In the genomic region with DNA sequence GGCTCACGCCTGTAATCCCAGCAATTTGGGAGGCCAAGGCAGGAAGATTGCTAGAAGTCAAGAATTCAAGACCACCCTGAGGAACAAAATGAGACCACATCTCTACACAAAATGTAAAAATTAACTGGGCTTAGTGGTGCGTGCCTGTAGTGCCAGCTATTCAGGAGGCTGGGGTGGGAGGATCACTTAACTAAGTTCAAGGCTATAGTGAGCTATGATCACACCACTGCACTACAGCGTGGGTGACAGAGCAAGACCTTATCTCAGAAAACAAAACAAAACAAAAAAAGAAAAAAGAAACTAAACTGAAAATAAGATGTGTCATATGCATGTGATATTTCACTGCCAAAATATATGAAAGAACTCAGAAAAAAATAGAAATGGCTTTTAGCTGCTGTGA, we compare ENCODE assay signal across 20 cellular contexts.
DNase-seq lines count a peak whose midpoint lies in the region; ATAC-seq, FAIRE-seq and TF ChIP-seq lines count a peak whose summit lies in the region.
"Had no signal": no experiment of that assay in that cellular context is flagged by ENCODE, and none has a peak within 500 bp of the region (broad histone marks: within the 10 kb centered on the region; RNA-seq: fewer than 3 reads in every experiment).

No MANE protein-coding gene starts in this region.

- POLR2A ChIA-PET in K562 (lab: Yijun Ruan, JAX) (no interaction called here), MCF 10A (lab: Yijun Ruan, JAX) (interaction anchor here (0.6 kb wide), 1 partner anchor 18 kb away, joined by 3 read pairs; no protein-coding TSS in a partner anchor)

- TF ChIP-seq EP300 in K562 (IDR thresholded peaks at IDR 0.05; ENCODE audit: low read length): no peak

- H4K20me1 ChIP-seq in K562 (replicated peaks; ENCODE audit: control insufficient read depth, insufficient read depth, low read length) (no peaks in the 10 kb centered on the region), neural progenitor cell (ENCODE audit: low read depth) (no peaks in the 10 kb centered on the region)

- H3K4me1 Mint-ChIP-seq in neural progenitor cell: no peaks in the 10 kb centered on the region
- H3K4me1 Mint-ChIP-seq in MCF 10A (ENCODE audit: insufficient read depth, unreplicated experiment): no peaks in the 10 kb centered on the region
- H3K4me1 Mint-ChIP-seq: CD4-positive, alpha-beta memory T cell; H9 had no signal

- H3K36me3 ChIP-seq in K562 (ENCODE audit: control insufficient read depth, insufficient read depth, low read length) (no peaks in the 10 kb centered on the region), neural progenitor cell (no peaks in the 10 kb centered on the region)
- H3K36me3 ChIP-seq: BE2C had no signal

- peak overlapping the region; percentile 58; the same call in 2 of the 3 replicates for H3K27ac ChIP-seq in K562 (ENCODE audit: extremely low read depth, low read depth, low read length)
- peak overlapping the region; percentile 8 for H3K27ac ChIP-seq in neural progenitor cell
- H3K27ac ChIP-seq: A549, C4-2B had no signal

- peak; percentile 61; the same call in 2 of the 3 replicates for ATAC-seq in K562
- ATAC-seq: A549 had no signal

- H3K4me3 ChIP-seq in K562 (no peak overlapping the region), fibroblast of the aortic adventitia (ENCODE audit: low read depth, low read length) (no peak overlapping the region), neural progenitor cell (no peak overlapping the region)
- H3K4me3 ChIP-seq: A549 had no signal

- H3K9me1 ChIP-seq in K562 (ENCODE audit: control insufficient read depth, insufficient read depth, low read length): no peaks in the 10 kb centered on the region

- no TSS peak for BruUV-seq in K562 (replicated peaks; lab: Mats Ljungman, UMichigan)
- BruUV-seq in MCF 10A (replicated peaks; lab: Mats Ljungman, UMichigan): no TSS peak

- DNase-seq in K562 (ENCODE audit: extremely low read depth in 1 of 4, low spot score in 3 of 4) (peak in 1 of 4 experiments; percentile 31), fibroblast of the aortic adventitia (ENCODE audit: low read depth) (peak; percentile 10), neural progenitor cell (ENCODE audit: low spot score) (no peak), MCF 10A (ENCODE audit: unreplicated experiment) (no peak), ecto neural progenitor cell (ENCODE audit: low spot score) (no peak), cerebellar nuclear complex (lab: John Stamatoyannopoulos, UW) (no peak)
- DNase-seq in activated naive CD4-positive, alpha-beta T cell treated with Interleukin-2 at 50 U/mL for 16 hours: no peak
- DNase-seq: BE2C; CD4-positive, alpha-beta memory T cell; COR-L47; DMS153; DMS79 treated with DMSO at 0.1 percent for 48 hours; EL; GOT3; H9 had no signal

- H3K27ac Mint-ChIP-seq in neural progenitor cell (no peak overlapping the region), MCF 10A (ENCODE audit: low read depth, unreplicated experiment) (no peak overlapping the region)
- H3K27ac Mint-ChIP-seq: CD4-positive, alpha-beta memory T cell had no signal

- intact Hi-C loops in K562 (cut with micrococcal nuclease) (no loop called here), MCF 10A (cut with micrococcal nuclease) (no loop called here)

- H3K9me3 Mint-ChIP-seq in neural progenitor cell: no peaks in the 10 kb centered on the region
- no peaks in the 10 kb centered on the region for H3K9me3 Mint-ChIP-seq in MCF 10A (ENCODE audit: unreplicated experiment)
- H3K9me3 Mint-ChIP-seq: H9 had no signal

- H3K27me3 Mint-ChIP-seq in neural progenitor cell (ENCODE audit: insufficient read depth, low read depth): peaks cover 12% of the 10 kb centered on the region
- no peaks in the 10 kb centered on the region for H3K27me3 Mint-ChIP-seq in MCF 10A (ENCODE audit: insufficient read depth, unreplicated experiment)

- no peaks in the 10 kb centered on the region for H3F3A ChIP-seq in neural progenitor cell (ENCODE audit: low read depth)

- H3K79me2 ChIP-seq in K562 (ENCODE audit: control insufficient read depth, insufficient read depth, low read length) (no peaks in the 10 kb centered on the region), neural progenitor cell (ENCODE audit: low read depth) (no peaks in the 10 kb centered on the region)

- no peaks in the 10 kb centered on the region for H3K36me3 Mint-ChIP-seq in neural progenitor cell
- peaks cover 16% of the 10 kb centered on the region for H3K36me3 Mint-ChIP-seq in MCF 10A (ENCODE audit: insufficient read depth, unreplicated experiment)
- H3K36me3 Mint-ChIP-seq: CD4-positive, alpha-beta memory T cell had no signal

- H3K27me3 ChIP-seq in K562 (ENCODE audit: control insufficient read depth in 2 of 2, insufficient read depth in 2 of 2, low read length in 2 of 2) (no peaks in the 10 kb centered on the region; a peak in 1 of 5 replicates), neural progenitor cell (no peaks in the 10 kb centered on the region)
- H3K27me3 ChIP-seq: BE2C had no signal

- 0% methylated on average over 2 of the region's 3 CpGs for WGBS in K562 (ENCODE audit: insufficient coverage, low coverage, missing lambda C conversion rate)

- TF ChIP-seq CTCF in K562 (IDR thresholded peaks at IDR 0.05 in 2 of 3, conservative IDR thresholded peaks at IDR 0.05 in 1 of 3; ENCODE audit: insufficient read depth in 2 of 3, low read depth in 1 of 3, low read length in 3 of 3): no peak
- no peak for TF ChIP-seq CTCF in fibroblast of the aortic adventitia (IDR thresholded peaks at IDR 0.05; ENCODE audit: insufficient read depth, low read length)
- no peak for TF ChIP-seq CTCF in neural progenitor cell (IDR thresholded peaks at IDR 0.05)
- TF ChIP-seq CTCF in MCF 10A (IDR thresholded peaks at IDR 0.05; ENCODE audit: unreplicated experiment): no peak

- CTCF ChIA-PET in K562 (lab: Yijun Ruan, JAX; ENCODE audit: low intra/inter-chr PET ratio) (no interaction called here), MCF 10A (lab: Yijun Ruan, JAX) (no interaction called here)

- H3K4me3 Mint-ChIP-seq in neural progenitor cell (no peak overlapping the region), MCF 10A (ENCODE audit: unreplicated experiment) (no peak overlapping the region)
- H3K4me3 Mint-ChIP-seq: CD4-positive, alpha-beta memory T cell; H9 had no signal

- no peaks in the 10 kb centered on the region for H3K9me3 ChIP-seq in K562 (replicated peaks; ENCODE audit: control insufficient read depth, insufficient read depth, low read depth, low read length)
- H3K9me3 ChIP-seq in neural progenitor cell (ENCODE audit: low read depth): no peaks in the 10 kb centered on the region
- H3K9me3 ChIP-seq: A549, BE2C had no signal

- TF ChIP-seq POLR2A in K562 (conservative IDR thresholded peaks at IDR 0.05): no peak

- no peak for TF ChIP-seq RAD21 in K562 (CRISPR knock-in tag; conservative IDR thresholded peaks at IDR 0.05 in 1 of 2, IDR thresholded peaks at IDR 0.05 in 1 of 2)

- in situ Hi-C loops in K562 (cut with MboI): no loop called here

- no peak overlapping the region for H3K9ac ChIP-seq in K562 (ENCODE audit: insufficient read depth in 1 of 2, low read depth in 2 of 2, low read length in 2 of 2)
- no peak overlapping the region for H3K9ac ChIP-seq in neural progenitor cell

- peaks cover 0 to 3% of the 10 kb centered on the region in 2 experiments; a peak in 2 of 5 replicates for H3K4me1 ChIP-seq in K562 (replicated peaks in 1 of 2; ENCODE audit: control insufficient read depth in 2 of 2, insufficient read depth in 2 of 2, low read length in 2 of 2)
- peaks cover 9% of the 10 kb centered on the region for H3K4me1 ChIP-seq in neural progenitor cell
- H3K4me1 ChIP-seq: A549, BE2C had no signal

- H2AFZ ChIP-seq in K562 (ENCODE audit: low read depth, low read length): peak overlapping the region; percentile 59; the same call in 1 of the 2 replicates
- no peak overlapping the region for H2AFZ ChIP-seq in neural progenitor cell (replicated peaks)

- H3K4me2 ChIP-seq in K562 (ENCODE audit: insufficient read depth, low read length) (no peak overlapping the region), neural progenitor cell (no peak overlapping the region)
- H3K4me2 ChIP-seq: A549 had no signal

- FAIRE-seq in K562 (lab: Jason Lieb, UNC): peak; percentile 15
- FAIRE-seq: A549, D721Med, G401.6, GM12891 had no signal

TF ChIP-seq in K562, 482 proteins besides CTCF, POLR2A, EP300 and RAD21 (continues in another document):
- TF ChIP-seq TBP (optimal IDR thresholded peaks at IDR 0.05; ENCODE audit: low read depth, low read length) (no peak), NFE2 (IDR thresholded peaks at IDR 0.05; ENCODE audit: low read depth) (0 out of 2 replicates have a peak, but pooled peaks have one; percentile 13), JUN (IDR thresholded peaks at IDR 0.05; ENCODE audit: borderline replicate concordance, low read depth, low read length) (no peak), JUN (CRISPR knock-in tag; IDR thresholded peaks at IDR 0.05; ENCODE audit: borderline replicate concordance) (no peak), FOS (IDR thresholded peaks at IDR 0.05; ENCODE audit: extremely low read depth, insufficient read length) (no peak), MAFG (tag; conservative IDR thresholded peaks at IDR 0.05) (peak; percentile 56; the same call in 1 of the 2 replicates), ZNF830 (CRISPR knock-in tag; IDR thresholded peaks at IDR 0.05) (no peak), ZNF316 (IDR thresholded peaks at IDR 0.05) (0 out of 2 replicates have a peak, but pooled peaks have one; percentile 9), CBX2 (IDR thresholded peaks at IDR 0.05; ENCODE audit: insufficient read depth, low read length, poor library complexity, severe bottlenecking) (no peak)
- TF ChIP-seq, protein P1, sequence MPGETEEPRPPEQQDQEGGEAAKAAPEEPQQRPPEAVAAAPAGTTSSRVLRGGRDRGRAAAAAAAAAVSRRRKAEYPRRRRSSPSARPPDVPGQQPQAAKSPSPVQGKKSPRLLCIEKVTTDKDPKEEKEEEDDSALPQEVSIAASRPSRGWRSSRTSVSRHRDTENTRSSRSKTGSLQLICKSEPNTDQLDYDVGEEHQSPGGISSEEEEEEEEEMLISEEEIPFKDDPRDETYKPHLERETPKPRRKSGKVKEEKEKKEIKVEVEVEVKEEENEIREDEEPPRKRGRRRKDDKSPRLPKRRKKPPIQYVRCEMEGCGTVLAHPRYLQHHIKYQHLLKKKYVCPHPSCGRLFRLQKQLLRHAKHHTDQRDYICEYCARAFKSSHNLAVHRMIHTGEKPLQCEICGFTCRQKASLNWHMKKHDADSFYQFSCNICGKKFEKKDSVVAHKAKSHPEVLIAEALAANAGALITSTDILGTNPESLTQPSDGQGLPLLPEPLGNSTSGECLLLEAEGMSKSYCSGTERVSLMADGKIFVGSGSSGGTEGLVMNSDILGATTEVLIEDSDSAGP (CRISPR knock-in tag; IDR thresholded peaks at IDR 0.05): no peak
